In the genomic region with DNA sequence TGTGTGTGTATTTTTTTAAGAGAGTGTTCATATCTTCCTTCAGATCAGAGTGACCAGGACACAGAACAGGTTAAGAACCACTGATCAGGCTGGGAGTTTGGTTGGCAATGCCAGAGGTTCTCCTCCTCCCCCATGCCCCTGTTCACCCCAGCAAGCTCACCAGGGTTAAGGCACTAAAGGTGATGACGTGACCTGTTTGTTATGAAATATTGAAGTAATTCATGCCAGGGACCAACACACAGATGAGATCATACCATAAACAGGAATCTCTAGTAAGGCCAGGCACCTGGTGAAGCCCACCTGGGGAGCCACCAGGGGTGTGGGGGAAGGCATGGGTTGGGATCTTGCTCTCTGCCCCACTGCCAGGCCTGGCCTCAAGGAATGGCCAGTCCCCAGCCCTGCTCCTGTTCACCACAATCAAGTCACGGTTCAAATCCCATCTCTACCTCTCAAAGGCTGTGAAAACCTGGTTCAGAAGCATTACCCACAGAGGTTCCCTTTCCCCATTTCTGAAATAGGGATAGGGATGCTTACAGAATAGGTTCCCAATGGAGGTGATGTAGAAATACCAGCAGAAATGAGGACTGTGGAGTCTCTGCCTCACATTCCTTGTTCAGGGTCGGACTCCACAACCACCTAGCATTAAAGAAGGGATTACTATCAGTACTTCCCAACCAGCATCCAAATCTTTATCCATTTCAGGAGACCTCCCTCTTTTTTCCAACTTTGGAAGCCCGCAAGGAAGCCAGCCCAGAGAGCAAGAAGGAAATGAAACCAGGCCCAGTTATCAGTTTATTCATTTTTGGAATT, we compare ENCODE assay signal across 8 cellular contexts. TPM values are rescaled to one million over a fixed set of nuclear protein-coding genes. Genes with fewer than 3 reads are reported as not detected.
DNase-seq lines count a peak whose midpoint lies in the region; ATAC-seq and TF ChIP-seq lines count a peak whose summit lies in the region.

No MANE protein-coding gene starts in this region.

- no peak overlapping the region for H3K4me3 ChIP-seq in Caco-2 (ENCODE audit: low read depth, low read length)
- H3K4me3 ChIP-seq in brain microvascular endothelial cell (ENCODE audit: low read depth, low read length) = peak overlapping the region; percentile 97

- H3K27me3 ChIP-seq in Caco-2 (replicated peaks; ENCODE audit: control insufficient read depth, insufficient read depth, low read length) (no peaks in the 10 kb centered on the region), brain microvascular endothelial cell (replicated peaks) (no peaks in the 10 kb centered on the region)

- no peak for DNase-seq in Caco-2
- DNase-seq in LHCN-M2 (ENCODE audit: low read depth) = peak; percentile 70
- peak; percentile 82 for DNase-seq in brain microvascular endothelial cell
- no peak for DNase-seq in memory B cell (ENCODE audit: low spot score in 2 of 2)
- no peak for DNase-seq in HT-29 (ENCODE audit: low spot score)
- no peak for DNase-seq in NOMO-1 (lab: John Stamatoyannopoulos, UW; ENCODE audit: unreplicated experiment in 2 of 2)

- peaks cover 29% of the 10 kb centered on the region for H3K4me1 Mint-ChIP-seq in Caco-2 (ENCODE audit: low read depth, unreplicated experiment)
- peaks cover 50% of the 10 kb centered on the region for H3K4me1 Mint-ChIP-seq in memory B cell

- in situ Hi-C loops in brain microvascular endothelial cell (cut with HindIII; ENCODE audit: low pct_ligation_motif_present, low sequenced_read_pairs) = no loop called here

- H3K9me3 Mint-ChIP-seq in Caco-2 (ENCODE audit: unreplicated experiment) = no peaks in the 10 kb centered on the region
- no peaks in the 10 kb centered on the region for H3K9me3 Mint-ChIP-seq in memory B cell

- no TSS peak for BruUV-seq in Caco-2 (replicated peaks; lab: Mats Ljungman, UMichigan)

- no peaks in the 10 kb centered on the region for H3K9me3 ChIP-seq in Caco-2

- CTCF ChIA-PET in Caco-2 (lab: Charles Lee) = interaction anchor here (4.1 kb wide), 1 partner anchor 81 kb away, joined by 17 read pairs; no protein-coding TSS in a partner anchor

- POLR2A ChIA-PET in Caco-2 (lab: Charles Lee) = interaction anchor here (0.7 to 3.8 kb wide), 2 partner anchors 8 to 20 kb away, joined by 3 to 46 read pairs; no protein-coding TSS in a partner anchor

- H3K27ac Mint-ChIP-seq in Caco-2 (ENCODE audit: unreplicated experiment) (no peak overlapping the region), memory B cell (peak overlapping the region; percentile 89)

- H3K4me3 Mint-ChIP-seq in Caco-2 (ENCODE audit: unreplicated experiment) (peak overlapping the region; percentile 87), memory B cell (peak overlapping the region; percentile 97)

- peaks cover 18% of the 10 kb centered on the region for H3K36me3 Mint-ChIP-seq in Caco-2 (ENCODE audit: insufficient read depth, unreplicated experiment)
- H3K36me3 Mint-ChIP-seq in memory B cell = peaks cover 7% of the 10 kb centered on the region

- H3K4me1 ChIP-seq in Caco-2 = peaks cover 59% of the 10 kb centered on the region

- H3K36me3 ChIP-seq in Caco-2 (ENCODE audit: control insufficient read depth, insufficient read depth, low read length) (no peaks in the 10 kb centered on the region), brain microvascular endothelial cell (replicated peaks) (peaks cover 19% of the 10 kb centered on the region)

- H3K27me3 Mint-ChIP-seq in Caco-2 (ENCODE audit: insufficient read depth, unreplicated experiment) (no peaks in the 10 kb centered on the region), memory B cell (no peaks in the 10 kb centered on the region)

- TF ChIP-seq CTCF in Caco-2 (IDR thresholded peaks at IDR 0.05; ENCODE audit: insufficient read depth in 1 of 2, low read depth in 1 of 2, low read length in 1 of 2, severe bottlenecking in 1 of 2, unreplicated experiment in 1 of 2) (no peak), brain microvascular endothelial cell (IDR thresholded peaks at IDR 0.05; ENCODE audit: low read depth, low read length, missing control alignments) (no peak)

- peak overlapping the region; percentile 100 for H3K27ac ChIP-seq in brain microvascular endothelial cell

- intact Hi-C loops in Caco-2 (cut with micrococcal nuclease; ENCODE audit: unreplicated experiment) = loop anchor here (5.0 kb wide), 1 partner anchor 35 kb away; no protein-coding TSS in a partner anchor

- ATAC-seq in memory B cell (ENCODE audit: low read depth) (no peak), HG02610 (IDR thresholded peaks at IDR 0.05; ENCODE audit: unreplicated experiment) (no peak), GM21367 (IDR thresholded peaks at IDR 0.05; ENCODE audit: unreplicated experiment) (no peak)

RNA-seq across cellular contexts. Expression of a gene that starts 2.4 kb away (rescaled TPM):
- 13.7 and 18.0 TPM in 2 replicates for total RNA-seq in Caco-2 (2022)
- 335 and 553 TPM in 2 replicates for total RNA-seq in LHCN-M2 (2014; rRNA removed)
- polyA plus RNA-seq in LHCN-M2 (2012) = 331 TPM
- total RNA-seq in HT-29 (2014; rRNA removed; shearing (Covaris generic)) = 1.3 and 3.4 TPM in 2 replicates

RNA-seq across cellular contexts. Expression of a gene that starts 25.8 kb away (rescaled TPM):
- 9.1 and 9.5 TPM in 2 replicates for total RNA-seq in Caco-2 (2022)
- total RNA-seq in LHCN-M2 (2014; rRNA removed) = 6.2 and 6.6 TPM in 2 replicates
- polyA plus RNA-seq in LHCN-M2 (2012) = 1.3 TPM
- total RNA-seq in HT-29 (2014; rRNA removed; shearing (Covaris generic)) = 4.7 TPM in 2 replicates

Comparison
In these comparisons a context has a peak if more than half of its experiments do, and no peak if none do; other contexts are left out.
1. DNase-seq: peak in LHCN-M2 (single experiment) and brain microvascular endothelial cell (single experiment); none in Caco-2 (0 of 2), memory B cell (0 of 2), HT-29 (single experiment) and NOMO-1 (0 of 2).
2. RNA of a gene that starts 2.4 kb away (total RNA-seq): 335 to 553 TPM in LHCN-M2; 13.7 to 18.0 TPM in Caco-2 and 1.3 to 3.4 TPM in HT-29; every median in the first group is over 10 times any median in the second.